1 cellular context compared by ENCODE assay signal in genomic region chr1:161132410-161133219, GRCh38.
TF ChIP-seq lines count a peak whose summit lies in the region.

Gene DEDD, minus strand, starts transcription at chr1:161132667. Its CDS starts 8,205 bp downstream, at chr1:161124462.

TF ChIP-seq in GM23338, 12 proteins besides CTCF, POLR2A, EP300 and RAD21 (continued from another document):
- TF ChIP-seq ETS1 (IDR thresholded peaks at IDR 0.05), result peak; percentile 88
